In the genomic region with DNA sequence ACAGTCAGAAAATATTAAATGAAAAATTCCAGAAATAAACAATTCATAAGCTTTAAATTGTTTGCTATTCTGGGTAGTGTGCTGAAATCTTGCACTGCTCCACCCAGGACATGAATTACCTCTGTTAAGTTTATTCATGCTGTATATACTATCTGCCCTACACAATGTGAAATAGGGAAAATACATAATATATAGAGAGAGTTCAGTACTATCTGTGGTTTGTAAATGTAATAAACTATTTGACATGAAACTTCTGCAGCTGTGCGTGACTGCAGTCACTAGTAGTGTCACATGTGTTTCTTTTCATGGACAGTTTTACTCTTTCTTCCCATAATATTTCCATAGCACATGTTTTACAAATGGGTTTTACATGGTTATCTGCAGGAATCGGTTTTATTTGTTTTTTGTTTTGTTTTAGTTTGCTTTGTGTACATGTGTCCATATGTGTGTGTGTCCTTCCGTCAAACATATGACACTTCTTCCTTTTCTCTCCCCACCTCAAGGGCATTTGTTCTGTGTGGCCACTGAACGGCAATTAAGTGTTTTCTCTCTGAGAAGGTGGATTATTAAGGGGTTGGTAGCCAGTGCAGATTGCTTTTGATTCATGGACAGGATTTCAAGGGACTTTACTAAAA, we compare ENCODE assay signal across 22 cellular contexts.
DNase-seq lines count a peak whose midpoint lies in the region; ATAC-seq, FAIRE-seq and TF ChIP-seq lines count a peak whose summit lies in the region.
"Had no signal": no experiment of that assay in that cellular context is flagged by ENCODE, and none has a peak within 500 bp of the region (broad histone marks: within the 10 kb centered on the region; RNA-seq: fewer than 3 reads in every experiment).

No MANE protein-coding gene starts in this region.

- H3K4me1 Mint-ChIP-seq in activated CD4-positive, alpha-beta T cell treated with anti-CD3 and anti-CD28 coated beads, Interleukin-2, amount 10 ng/mL, durations not matched to agents 24 days and 14 days: no peaks in the 10 kb centered on the region
- no peaks in the 10 kb centered on the region for H3K4me1 Mint-ChIP-seq in activated T-cell treated with anti-CD3 and anti-CD28 coated beads, Interleukin-2, amount 50 U/mL, for 24 hours (ENCODE audit: low read depth)
- H3K4me1 Mint-ChIP-seq: CD4-positive, CD25-positive, alpha-beta regulatory T cell; CD8-positive, alpha-beta memory T cell had no signal

- in situ Hi-C loops in GM12878 (cut with MboI): no loop called here

- 45% methylated on average over 4 of the region's 4 CpGs for WGBS in GM12878 (ENCODE audit: insufficient coverage, insufficient replicate concordance, low lambda C conversion rate, missing lambda C conversion rate)

- intact Hi-C loops in GM12878 (cut with micrococcal nuclease; ENCODE audit: unreplicated experiment): no loop called here
- intact Hi-C loops in activated CD4-positive, alpha-beta T cell treated with anti-CD3 and anti-CD28 coated beads, Interleukin-2, amount 10 ng/mL, durations not matched to agents 24 days and 14 days (cut with micrococcal nuclease): no loop called here

- no peak for TF ChIP-seq POLR2A in GM12878 (IDR thresholded peaks at IDR 0.05; ENCODE audit: low read depth, low read length)

- no peak overlapping the region for H3K27ac Mint-ChIP-seq in activated CD4-positive, alpha-beta T cell treated with anti-CD3 and anti-CD28 coated beads, Interleukin-2, amount 10 ng/mL, durations not matched to agents 24 days and 14 days
- no peak overlapping the region for H3K27ac Mint-ChIP-seq in activated T-cell treated with anti-CD3 and anti-CD28 coated beads, Interleukin-2, amount 50 U/mL, for 24 hours
- H3K27ac Mint-ChIP-seq: CD4-positive, CD25-positive, alpha-beta regulatory T cell; GM23338 had no signal

- H3K27me3 Mint-ChIP-seq in activated CD4-positive, alpha-beta T cell treated with anti-CD3 and anti-CD28 coated beads, Interleukin-2, amount 10 ng/mL, durations not matched to agents 24 days and 14 days: no peaks in the 10 kb centered on the region
- H3K27me3 Mint-ChIP-seq in activated T-cell treated with anti-CD3 and anti-CD28 coated beads, Interleukin-2, amount 50 U/mL, for 24 hours: no peaks in the 10 kb centered on the region
- H3K27me3 Mint-ChIP-seq: CD4-positive, CD25-positive, alpha-beta regulatory T cell; CD8-positive, alpha-beta memory T cell had no signal

- RAD21 ChIA-PET in GM12878 (lab: Charles Lee; ENCODE audit: unreplicated experiment): interaction anchor here (1.4 to 2.0 kb wide), 2 partner anchors 10 to 20 kb away, joined by 5 to 10 read pairs; no protein-coding TSS in a partner anchor

- H3K9me3 Mint-ChIP-seq in activated CD4-positive, alpha-beta T cell treated with anti-CD3 and anti-CD28 coated beads, Interleukin-2, amount 10 ng/mL, durations not matched to agents 24 days and 14 days: peaks cover 10% of the 10 kb centered on the region
- H3K9me3 Mint-ChIP-seq in activated T-cell treated with anti-CD3 and anti-CD28 coated beads, Interleukin-2, amount 50 U/mL, for 24 hours: peaks cover 7% of the 10 kb centered on the region
- H3K9me3 Mint-ChIP-seq: GM23338 had no signal

- no peaks in the 10 kb centered on the region for H3K36me3 ChIP-seq in GM12878 (ENCODE audit: control insufficient read depth in 2 of 2, insufficient read depth in 2 of 2, low read length in 1 of 2)
- H3K36me3 ChIP-seq in osteoblast (ENCODE audit: insufficient read depth, low read length): no peaks in the 10 kb centered on the region
- H3K36me3 ChIP-seq: BE2C had no signal

- H3K4me3 Mint-ChIP-seq in activated CD4-positive, alpha-beta T cell treated with anti-CD3 and anti-CD28 coated beads, Interleukin-2, amount 10 ng/mL, durations not matched to agents 24 days and 14 days: no peak overlapping the region
- no peak overlapping the region for H3K4me3 Mint-ChIP-seq in activated T-cell treated with anti-CD3 and anti-CD28 coated beads, Interleukin-2, amount 50 U/mL, for 24 hours
- H3K4me3 Mint-ChIP-seq: CD4-positive, CD25-positive, alpha-beta regulatory T cell; CD8-positive, alpha-beta memory T cell; GM23338 had no signal

- H3K4me2 ChIP-seq in GM12878 (ENCODE audit: control insufficient read depth, insufficient read depth) (no peak overlapping the region), osteoblast (ENCODE audit: insufficient read depth, low read length) (no peak overlapping the region)
- H3K4me2 ChIP-seq: GM23338 had no signal

- TF ChIP-seq EP300 in GM12878 (IDR thresholded peaks at IDR 0.05; ENCODE audit: borderline replicate concordance in 1 of 2, control insufficient read depth in 1 of 2, low read depth in 2 of 2, low read length in 2 of 2): no peak

- CTCF ChIA-PET in GM12878 (lab: Yijun Ruan, JAX): interaction anchor here (0.8 to 1.5 kb wide), 2 partner anchors 10 to 696 kb away, joined by 3 to 4 read pairs; no protein-coding TSS in a partner anchor

- ATAC-seq in GM12878: peak; percentile 72
- ATAC-seq: GM23338 had no signal

- H3K4me3 ChIP-seq in GM12878 (no peak overlapping the region), osteoblast (ENCODE audit: insufficient read depth, low read length) (no peak overlapping the region)
- H3K4me3 ChIP-seq: GM23338 had no signal

- H3K79me2 ChIP-seq in GM12878 (ENCODE audit: control insufficient read depth, insufficient read depth, low read length): no peaks in the 10 kb centered on the region
- no peaks in the 10 kb centered on the region for H3K79me2 ChIP-seq in osteoblast (ENCODE audit: insufficient read depth, low read length)

- H3K4me1 ChIP-seq in GM12878 (ENCODE audit: control insufficient read depth, insufficient read depth, low read length) (no peaks in the 10 kb centered on the region), osteoblast (ENCODE audit: insufficient read depth, low read length) (no peaks in the 10 kb centered on the region)
- H3K4me1 ChIP-seq: BE2C had no signal

- H3K27ac ChIP-seq in GM12878 (ENCODE audit: control insufficient read depth, insufficient read depth) (no peak overlapping the region), osteoblast (ENCODE audit: low read depth, low read length) (no peak overlapping the region)
- H3K27ac ChIP-seq: HL-60 had no signal

- POLR2A ChIA-PET in GM12878 (lab: Charles Lee): interaction anchor here (1.2 kb wide), 1 partner anchor 12 kb away, joined by 3 read pairs; no protein-coding TSS in a partner anchor

- H3K36me3 Mint-ChIP-seq in activated CD4-positive, alpha-beta T cell treated with anti-CD3 and anti-CD28 coated beads, Interleukin-2, amount 10 ng/mL, durations not matched to agents 24 days and 14 days (ENCODE audit: low read depth): no peaks in the 10 kb centered on the region
- H3K36me3 Mint-ChIP-seq in activated T-cell treated with anti-CD3 and anti-CD28 coated beads, Interleukin-2, amount 50 U/mL, for 24 hours (ENCODE audit: low read depth): no peaks in the 10 kb centered on the region
- H3K36me3 Mint-ChIP-seq: CD4-positive, CD25-positive, alpha-beta regulatory T cell; CD8-positive, alpha-beta memory T cell had no signal

- H3K9ac ChIP-seq in GM12878 (ENCODE audit: control insufficient read depth, insufficient read depth, low read length): no peak overlapping the region

- H4K20me1 ChIP-seq in GM12878 (ENCODE audit: control insufficient read depth, insufficient read depth): no peaks in the 10 kb centered on the region
- H4K20me1 ChIP-seq in osteoblast (ENCODE audit: insufficient read depth, low read length): no peaks in the 10 kb centered on the region

- no peak for TF ChIP-seq CTCF in GM12878 (IDR thresholded peaks at IDR 0.05 in 2 of 3, conservative IDR thresholded peaks at IDR 0.05 in 1 of 3; ENCODE audit: control insufficient read depth in 2 of 3, extremely low read depth in 1 of 3, insufficient read depth in 1 of 3, low read depth in 3 of 3, low read length in 3 of 3)
- TF ChIP-seq CTCF in osteoblast (IDR thresholded peaks at IDR 0.05; ENCODE audit: extremely low read depth, low read depth, low read length): no peak

- BruUV-seq in GM12878 (replicated peaks; lab: Mats Ljungman, UMichigan): no TSS peak

- no peak for TF ChIP-seq RAD21 in GM12878 (IDR thresholded peaks at IDR 0.05; ENCODE audit: insufficient read depth, low read depth, low read length)

- FAIRE-seq in GM12878 (lab: Jason Lieb, UNC): no peak
- FAIRE-seq: A204.1, GM12891, H54 had no signal

- DNase-seq in GM12878 (ENCODE audit: low read depth, low spot score): no peak
- DNase-seq in left kidney (ENCODE audit: low read depth, low spot score): peak; percentile 41
- peak; percentile 4 for DNase-seq in osteoblast (ENCODE audit: insufficient read length, low spot score, missing footprints)
- DNase-seq in activated CD4-positive, alpha-beta T cell treated with anti-CD3 and anti-CD28 coated beads, Interleukin-2, amount 10 ng/mL, durations not matched to agents 24 days and 14 days: no peak
- no peak for DNase-seq in iPS-NIHi7 (ENCODE audit: extremely low spot score)
- DNase-seq in activated T-cell treated with anti-CD3 and anti-CD28 coated beads, Interleukin-2, amount 50 U/mL, for 24 hours: no peak
- DNase-seq: ACHN; BE2C; C1 segment of cervical spinal cord; CD4-positive, CD25-positive, alpha-beta regulatory T cell; CD8-positive, alpha-beta memory T cell; COR-L47; DMS 273 treated with DMSO at 0.1 percent for 48 hours; DMS53; DND-41; EL; HCEC 1CT had no signal

- H3K9me3 ChIP-seq in GM12878 (replicated peaks; ENCODE audit: control insufficient read depth, insufficient read depth, low read length) (no peaks in the 10 kb centered on the region; the same call in 2 of the 3 replicates), osteoblast (ENCODE audit: low read depth, low read length) (peaks cover 4% of the 10 kb centered on the region)
- H3K9me3 ChIP-seq: BE2C had no signal

- SMC1A ChIA-PET in GM12878 (lab: Charles Lee; ENCODE audit: uncharacterized antibody, unreplicated experiment): interaction anchor here (0.7 to 1.4 kb wide), 4 partner anchors 9 to 481 kb away, joined by 3 to 9 read pairs (median 5); no protein-coding TSS in a partner anchor

- no peak overlapping the region for H2AFZ ChIP-seq in GM12878 (ENCODE audit: control insufficient read depth, low read depth, low read length)
- no peak overlapping the region for H2AFZ ChIP-seq in osteoblast (ENCODE audit: low read length)
- H2AFZ ChIP-seq: GM23338 had no signal

- H3K27me3 ChIP-seq in GM12878 (replicated peaks in 1 of 2; ENCODE audit: control insufficient read depth in 2 of 2, insufficient read depth in 2 of 2, low read length in 1 of 2) (no peaks in the 10 kb centered on the region), osteoblast (ENCODE audit: insufficient read depth, low read length) (no peaks in the 10 kb centered on the region)
- H3K27me3 ChIP-seq: BE2C had no signal

TF ChIP-seq in GM12878, 131 proteins besides CTCF, POLR2A, EP300 and RAD21 (continues in another document):
- TF ChIP-seq NBN (IDR thresholded peaks at IDR 0.05): no peak
- TF ChIP-seq RUNX3 (IDR thresholded peaks at IDR 0.05; ENCODE audit: low read length): no peak; the same call in 1 of the 2 replicates
- TF ChIP-seq HDAC6 (IDR thresholded peaks at IDR 0.05; ENCODE audit: unreplicated experiment): no peak

Comparison
In these comparisons a context has a peak if more than half of its experiments do, and no peak if none do; other contexts are left out.
1. DNase-seq: peak in left kidney (single experiment) and osteoblast (single experiment); none in GM12878 (single experiment), activated CD4-positive, alpha-beta T cell treated with anti-CD3 and anti-CD28 coated beads, Interleukin-2, amount 10 ng/mL, durations not matched to agents 24 days and 14 days (single experiment), iPS-NIHi7 (single experiment) and activated T-cell treated with anti-CD3 and anti-CD28 coated beads, Interleukin-2, amount 50 U/mL, for 24 hours (single experiment).